17 cellular contexts compared by ENCODE assay signal in the genomic region with DNA sequence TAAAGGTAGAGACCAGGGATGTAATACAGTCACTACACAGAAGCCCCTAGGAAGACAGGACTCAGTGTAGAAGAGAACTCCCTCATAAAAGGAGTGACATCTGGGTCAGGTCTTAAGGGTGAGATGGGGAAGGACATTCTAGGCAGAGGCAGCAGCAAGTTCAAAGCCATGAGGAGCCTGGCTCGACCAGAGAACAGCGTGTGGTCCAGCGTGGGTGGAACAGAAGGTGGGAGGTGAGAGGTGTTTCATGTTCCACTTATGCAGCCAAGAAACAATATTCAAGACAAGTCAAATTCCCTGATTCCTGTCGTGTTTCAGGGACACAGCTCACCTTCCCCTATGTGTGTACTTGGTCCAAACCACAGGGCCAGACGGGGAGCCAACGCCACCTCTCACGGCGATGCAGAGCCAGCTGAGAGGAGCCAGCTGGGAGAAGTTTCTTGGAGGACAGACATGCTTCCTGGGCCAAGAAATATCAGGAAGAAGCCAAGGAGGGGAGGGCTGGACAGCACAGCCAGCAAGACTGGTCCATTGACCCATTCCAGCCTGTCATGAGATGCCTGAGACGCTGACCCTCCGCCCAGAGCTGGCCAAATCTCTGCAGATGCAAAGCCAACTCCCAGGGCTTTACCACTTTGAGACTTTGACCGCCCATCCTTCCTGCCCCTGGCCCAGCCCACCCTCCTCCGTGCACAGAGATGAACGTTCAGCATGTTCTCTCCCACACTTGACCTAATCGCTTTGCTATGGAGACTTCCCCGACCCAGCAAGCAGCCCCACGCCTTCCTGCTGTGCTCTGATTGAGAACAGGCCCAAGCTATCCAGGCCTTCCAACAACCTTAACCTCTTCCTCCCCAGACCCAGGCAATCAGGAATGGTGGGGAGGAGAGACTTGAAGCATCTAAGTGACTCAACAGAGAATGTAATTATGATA. TPM values are rescaled to one million over a fixed set of nuclear protein-coding genes. Genes with fewer than 3 reads are reported as not detected.
DNase-seq lines count a peak whose midpoint lies in the region; ATAC-seq and TF ChIP-seq lines count a peak whose summit lies in the region.
"Had no signal": no experiment of that assay in that cellular context is flagged by ENCODE, and none has a peak within 500 bp of the region (broad histone marks: within the 10 kb centered on the region; RNA-seq: fewer than 3 reads in every experiment).

No MANE protein-coding gene starts in this region.

- H3K79me1 ChIP-seq in IMR-90 (ENCODE audit: low read depth in 1 of 2, low read length in 2 of 2) = no peaks in the 10 kb centered on the region

- 0% methylated on average over 5 of the region's 16 CpGs; no CpG with 5 or more reads in 1 of the 2 experiments for WGBS in IMR-90 (ENCODE audit: extremely low coverage in 2 of 2, insufficient read length in 1 of 2), 2 experiments
- 66 to 69% methylated on average over 11 to 16 of the region's 16 CpGs for WGBS in endodermal cell (ENCODE audit: insufficient coverage in 1 of 2, insufficient read length in 1 of 2), 2 experiments
- 37 to 59% (median 53%) methylated on average over 16 of the region's 16 CpGs for WGBS in stomach, 5 donors

- no peaks in the 10 kb centered on the region for H4K20me1 ChIP-seq in IMR-90 (ENCODE audit: insufficient read depth, low read length)

- H3K9me3 Mint-ChIP-seq in endodermal cell = no peaks in the 10 kb centered on the region

- in situ Hi-C loops in IMR-90 (cut with MboI; ENCODE audit: low sequenced_read_pairs) = no loop called here

- ATAC-seq in IMR-90 (ENCODE audit: low read depth) = peak; percentile 44
- peak; percentile 81 for ATAC-seq in left lung
- ATAC-seq in GM21576 (IDR thresholded peaks at IDR 0.05; ENCODE audit: unreplicated experiment) = no peak
- no peak for ATAC-seq in HG03095 (IDR thresholded peaks at IDR 0.05; ENCODE audit: unreplicated experiment)
- ATAC-seq: CD8-positive, alpha-beta T cell; naive thymus-derived CD4-positive, alpha-beta T cell; PC-3 had no signal

- CTCF ChIA-PET in IMR-90 (lab: Yijun Ruan, JAX) = no interaction called here

- POLR2A ChIA-PET in IMR-90 (lab: Charles Lee; ENCODE audit: unreplicated experiment) = no interaction called here

- no peak overlapping the region for H2BK120ac ChIP-seq in IMR-90 (ENCODE audit: low read depth, low read length)

- H3K27ac ChIP-seq in IMR-90 (ENCODE audit: insufficient read depth, low read length) (peak overlapping the region; percentile 2; the same call in 1 of the 2 replicates), endodermal cell (ENCODE audit: low read depth, low read length) (no peak overlapping the region), left lung (no peak overlapping the region), stomach (peak overlapping the region in 3 of 5 donors; percentile 14 to 46 (median 28))
- H3K27ac ChIP-seq: KMS-11 had no signal

- TF ChIP-seq CTCF in IMR-90 (conservative IDR thresholded peaks at IDR 0.05; ENCODE audit: low read depth, low read length) (no peak), endodermal cell (conservative IDR thresholded peaks at IDR 0.05) (no peak), left lung (IDR thresholded peaks at IDR 0.05) (no peak), stomach (IDR thresholded peaks at IDR 0.05) (no peak)

- H3K4me2 ChIP-seq in IMR-90 (ENCODE audit: low read depth, low read length) = no peak overlapping the region; the same call in 1 of the 2 replicates
- H3K4me2 ChIP-seq: KMS-11 had no signal

- H2AK9ac ChIP-seq in IMR-90 (replicated peaks; ENCODE audit: low read depth, low read length, poor library complexity) = no peak overlapping the region

- H3K27me3 ChIP-seq in IMR-90 (ENCODE audit: control insufficient read depth, insufficient read depth, low read length) (peaks cover 12% of the 10 kb centered on the region), endodermal cell (ENCODE audit: control insufficient read depth, insufficient read depth, low read length, poor library complexity, severe bottlenecking) (no peaks in the 10 kb centered on the region), left lung (no peaks in the 10 kb centered on the region), stomach (no peaks in the 10 kb centered on the region)

- H3K4me3 ChIP-seq in IMR-90 (ENCODE audit: insufficient read depth, low read depth, low read length) = no peak overlapping the region
- no peak overlapping the region for H3K4me3 ChIP-seq in endodermal cell (ENCODE audit: low read length)
- H3K4me3 ChIP-seq in left lung = no peak overlapping the region
- H3K4me3 ChIP-seq in stomach = no peak overlapping the region

- H3K36me3 ChIP-seq in IMR-90 (ENCODE audit: control insufficient read depth, insufficient read depth, low read length) (no peaks in the 10 kb centered on the region), endodermal cell (ENCODE audit: control insufficient read depth, insufficient read depth, low read length) (no peaks in the 10 kb centered on the region), left lung (no peaks in the 10 kb centered on the region), stomach (no peaks in the 10 kb centered on the region)

- 0 out of 3 replicates have a peak overlapping the region, but pooled peaks have one; percentile 21 for H2BK15ac ChIP-seq in IMR-90 (ENCODE audit: low read depth, low read length)

- 0 out of 2 replicates have a peak overlapping the region, but pooled peaks have one; percentile 20 for H3K4ac ChIP-seq in IMR-90 (ENCODE audit: low read depth, low read length)

- H3K14ac ChIP-seq in IMR-90 (replicated peaks; ENCODE audit: low read depth, low read length) = no peak overlapping the region; the same call in 1 of the 2 replicates

- H3K56ac ChIP-seq in IMR-90 (ENCODE audit: extremely low read depth, insufficient read depth, low read length) = no peak overlapping the region

- H2AK5ac ChIP-seq in IMR-90 (ENCODE audit: low read depth, low read length) = peak overlapping the region; percentile 64

- no peak for TF ChIP-seq EP300 in stomach (IDR thresholded peaks at IDR 0.05)

- H3K4me3 Mint-ChIP-seq in endodermal cell = no peak overlapping the region
- H3K4me3 Mint-ChIP-seq: CD8-positive, alpha-beta T cell; naive thymus-derived CD4-positive, alpha-beta T cell had no signal

- peak overlapping the region; percentile 31; the same call in 1 of the 2 replicates for H4K5ac ChIP-seq in IMR-90 (ENCODE audit: low read depth, low read length)

- no peak for DNase-seq in IMR-90
- DNase-seq in endodermal cell = peak; percentile 76
- DNase-seq in left lung = peak in 1 of 2 donors; percentile 63
- DNase-seq in stomach = no peak
- no peak for DNase-seq in NCI-H226
- DNase-seq in activated CD8-positive, alpha-beta memory T cell treated with anti-CD3 and anti-CD28 coated beads, Interleukin-2, amount 50 U/mL, for 4 hours = no peak
- DNase-seq: activated CD4-positive, alpha-beta T cell treated with anti-CD3 and anti-CD28 coated beads, Interleukin-2, amount 50 U/mL, for 1 hour; activated naive CD4-positive, alpha-beta T cell; CD8-positive, alpha-beta T cell; HCEC 1CT; naive thymus-derived CD4-positive, alpha-beta T cell; NCI-H2171 treated with DMSO at 0.1 percent for 48 hours; PC-3; small intestine had no signal

- H3K9me3 ChIP-seq in IMR-90 (ENCODE audit: control insufficient read depth, insufficient read depth, low read length) (peaks cover 4% of the 10 kb centered on the region), endodermal cell (ENCODE audit: control insufficient read depth, low read length) (peaks cover 5% of the 10 kb centered on the region), left lung (no peaks in the 10 kb centered on the region), stomach (peaks cover 0 to 5% (median 2%) of the 10 kb centered on the region in 4 donors)

- H3K27ac Mint-ChIP-seq in endodermal cell = no peak overlapping the region
- H3K27ac Mint-ChIP-seq: CD8-positive, alpha-beta T cell had no signal

- TF ChIP-seq POLR2A in IMR-90 (IDR thresholded peaks at IDR 0.05; ENCODE audit: low read depth, low read length) = no peak
- TF ChIP-seq POLR2A in stomach (IDR thresholded peaks at IDR 0.05) = no peak

- H4K91ac ChIP-seq in IMR-90 (ENCODE audit: insufficient read depth, low read depth, low read length) = no peak overlapping the region

- H3K18ac ChIP-seq in IMR-90 (ENCODE audit: low read depth, low read length) = peak overlapping the region; percentile 42; the same call in 1 of the 2 replicates

- H3K36me3 Mint-ChIP-seq in endodermal cell (ENCODE audit: low read depth) = no peaks in the 10 kb centered on the region
- H3K36me3 Mint-ChIP-seq: CD8-positive, alpha-beta T cell; naive thymus-derived CD4-positive, alpha-beta T cell had no signal

- H3K23ac ChIP-seq in IMR-90 (ENCODE audit: low read depth, low read length) = peak overlapping the region; percentile 56

- no TSS peak for BruUV-seq in IMR-90 (replicated peaks; lab: Mats Ljungman, UMichigan)

- H3K27me3 Mint-ChIP-seq in endodermal cell (ENCODE audit: insufficient read depth) = peaks cover 20% of the 10 kb centered on the region

- H2BK20ac ChIP-seq in IMR-90 (ENCODE audit: low read depth, low read length) = peak overlapping the region; percentile 28; the same call in 1 of the 2 replicates

- no peak overlapping the region for H2BK5ac ChIP-seq in IMR-90 (ENCODE audit: low read depth, low read length, poor library complexity, severe bottlenecking)

- H3K4me1 ChIP-seq in IMR-90 (ENCODE audit: control insufficient read depth, insufficient read depth, low read length) (peaks cover 11% of the 10 kb centered on the region; the same call in 1 of the 2 replicates), endodermal cell (ENCODE audit: control insufficient read depth, insufficient read depth, low read length) (no peaks in the 10 kb centered on the region), left lung (peaks cover under 1 to 5% of the 10 kb centered on the region in 2 donors), stomach (peaks cover 0 to 18% (median 4%) of the 10 kb centered on the region in 4 donors)

- H3K9ac ChIP-seq in IMR-90 (ENCODE audit: low read depth, low read length) = no peak overlapping the region
- no peak overlapping the region for H3K9ac ChIP-seq in endodermal cell (ENCODE audit: extremely low read depth, low read length, poor library complexity, severe bottlenecking)
- H3K9ac ChIP-seq: KMS-11 had no signal

- H4K8ac ChIP-seq in IMR-90 (ENCODE audit: low read depth in 2 of 2, low read length in 2 of 2) = peak overlapping the region in 1 of 2 experiments; percentile 12; a peak in 1 of 4 replicates

- dilution Hi-C loops in IMR-90 (cut with HindIII; ENCODE audit: low sequenced_read_pairs, unreplicated experiment) = no loop called here

- intact Hi-C loops in IMR-90 (cut with micrococcal nuclease) (no loop called here), left lung (cut with DNase I) (no loop called here), stomach (cut with DNase I; ENCODE audit: low total_unique reads) (no loop called here)

- no peak for TF ChIP-seq RAD21 in IMR-90 (IDR thresholded peaks at IDR 0.05; ENCODE audit: low read length)

- peaks cover 8% of the 10 kb centered on the region for H3K4me1 Mint-ChIP-seq in endodermal cell

- H2AFZ ChIP-seq in IMR-90 (replicated peaks; ENCODE audit: low read length, poor library complexity) = peak overlapping the region; percentile 16

- H3K9me1 ChIP-seq in IMR-90 (ENCODE audit: insufficient read depth, low read length) = peaks cover 12% of the 10 kb centered on the region

RNA-seq across cellular contexts. Expression of gene RASSF2, which starts 12.1 kb away (rescaled TPM):
- total RNA-seq in IMR-90 (2012; rRNA removed) (4.2 and 4.5 TPM in 2 replicates), endodermal cell (1 to 10 TPM; 3.3 to 6.2 TPM), left lung (10 to 100 TPM; 38.7 to 71.5 TPM), stomach (10 to 100 TPM in 4 of 5 donors, 1 to 10 TPM in 1; 9.3 to 43.0 (median 12.3) TPM)
- polyA plus RNA-seq in IMR-90 (2012; rRNA removed) (1.5 and 2.0 TPM in 2 replicates), stomach (1 to 10 TPM; 2.7 to 8.3 (median 6.4) TPM)
- polyA plus RNA-seq in IMR-90 (2012; cell fraction: cytosol; rRNA removed) = 0.73 and 1.1 TPM in 2 replicates
- polyA plus RNA-seq in IMR-90 (2012; cell fraction: nucleus; rRNA removed; ENCODE audit: low replicate concordance) = 0.39 and 1.7 TPM in 2 replicates
- 19.7 TPM for polyA plus RNA-seq in endodermal cell (2013, experiment 1 of 2)
- polyA plus RNA-seq in endodermal cell (2013, experiment 2 of 2) = 20.6 TPM

Comparison
In these comparisons a context has a peak if more than half of its experiments do, and no peak if none do; other contexts are left out.
1. ATAC-seq: peak in IMR-90 (single experiment) and left lung (single experiment); none in GM21576 (single experiment) and HG03095 (single experiment).
2. H3K27ac ChIP-seq: peak in IMR-90 (single experiment) and stomach (3 of 5); none in endodermal cell (single experiment) and left lung (0 of 2).